ENCODE assay signal across 15 cellular contexts in the genomic region with DNA sequence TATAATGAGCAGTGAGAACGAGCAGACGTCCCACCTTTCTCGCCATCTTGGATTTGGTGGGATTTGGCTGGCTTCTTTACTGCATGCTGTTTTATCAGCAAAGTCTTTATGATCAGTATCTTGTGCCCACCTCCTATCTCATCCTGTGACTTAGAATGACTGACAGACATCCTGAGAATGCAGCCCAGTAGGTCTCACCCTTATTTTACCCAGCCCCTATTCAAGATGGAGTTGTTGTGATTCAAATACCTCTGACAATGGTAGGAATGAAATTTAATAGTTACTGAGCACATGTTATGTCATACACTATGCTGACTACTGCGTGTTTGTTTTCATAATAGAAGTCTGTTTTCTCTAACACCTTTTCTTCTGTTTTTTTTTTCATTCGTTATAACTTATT. TPM values are rescaled to one million over a fixed set of nuclear protein-coding genes. Genes with fewer than 3 reads are reported as not detected.
DNase-seq lines count a peak whose midpoint lies in the region; ATAC-seq, FAIRE-seq and TF ChIP-seq lines count a peak whose summit lies in the region.
"Had no signal": no experiment of that assay in that cellular context is flagged by ENCODE, and none has a peak within 500 bp of the region (broad histone marks: within the 10 kb centered on the region; RNA-seq: fewer than 3 reads in every experiment).

No MANE protein-coding gene starts in this region.

- no peak for ATAC-seq in CD4-positive, CD25-positive, alpha-beta regulatory T cell (ENCODE audit: low read depth in 2 of 2)
- ATAC-seq in activated T-helper 17 cell treated with anti-CD3 and anti-CD28 coated beads, Interleukin-2, amount 50 U/mL, for 72 hours (replicated peaks) = no peak
- ATAC-seq in natural killer cell = no peak
- no peak for ATAC-seq in left colon
- no peak for ATAC-seq in GM21390 (IDR thresholded peaks at IDR 0.05; ENCODE audit: unreplicated experiment)
- ATAC-seq: heart left ventricle had no signal

- no peak overlapping the region for H2BK20ac ChIP-seq in H9 (ENCODE audit: low read depth, low read length, poor library complexity, severe bottlenecking)

- H3K79me2 ChIP-seq in H9 (ENCODE audit: insufficient read depth, low read length) = peaks cover 5% of the 10 kb centered on the region; the same call in 1 of the 2 replicates

- no peak overlapping the region for H2BK15ac ChIP-seq in H9 (ENCODE audit: low read depth, low read length)

- H2BK12ac ChIP-seq in H9 (ENCODE audit: insufficient read length, low read depth, low read length) = no peak overlapping the region

- no peaks in the 10 kb centered on the region for H3K36me3 ChIP-seq in CD4-positive, CD25-positive, alpha-beta regulatory T cell (ENCODE audit: control insufficient read depth, insufficient read depth, low read length)

- no peaks in the 10 kb centered on the region for H4K20me1 ChIP-seq in H9 (ENCODE audit: control insufficient read depth, insufficient read depth, insufficient read length)

- H3K27ac Mint-ChIP-seq in CD4-positive, CD25-positive, alpha-beta regulatory T cell = peak overlapping the region in 1 of 3 donors; percentile 99
- peak overlapping the region in 2 of 3 experiments; percentile 63 to 65; a peak in 4 of 7 replicates for H3K27ac Mint-ChIP-seq in H9
- no peak overlapping the region for H3K27ac Mint-ChIP-seq in activated T-helper 17 cell treated with anti-CD3 and anti-CD28 coated beads, Interleukin-2, amount 50 U/mL, for 72 hours
- H3K27ac Mint-ChIP-seq in natural killer cell = peak overlapping the region in 1 of 2 donors; percentile 55

- H3K23me2 ChIP-seq in H9 (ENCODE audit: insufficient read length, low read depth, low read length, poor library complexity, severe bottlenecking) = no peaks in the 10 kb centered on the region

- H4K5ac ChIP-seq in H9 (ENCODE audit: insufficient read length, low read depth, low read length) = no peak overlapping the region

- no peaks in the 10 kb centered on the region for H3K9me3 Mint-ChIP-seq in CD4-positive, CD25-positive, alpha-beta regulatory T cell
- H3K9me3 Mint-ChIP-seq in H9 (no peaks in the 10 kb centered on the region), natural killer cell (no peaks in the 10 kb centered on the region)
- H3K9me3 Mint-ChIP-seq in activated T-helper 17 cell treated with anti-CD3 and anti-CD28 coated beads, Interleukin-2, amount 50 U/mL, for 72 hours = no peaks in the 10 kb centered on the region

- WGBS in H9 (ENCODE audit: extremely low coverage, insufficient read length, low lambda C conversion rate) = no CpG with 5 or more reads among the region's 5 CpGs

- H3K4ac ChIP-seq in H9 (ENCODE audit: low read depth, low read length) = no peak overlapping the region

- no peak overlapping the region for H2BK5ac ChIP-seq in H9 (ENCODE audit: insufficient read length, low read length)

- FAIRE-seq in GM12891 (lab: Jason Lieb, UNC) = no peak

- peaks cover 7% of the 10 kb centered on the region for H3K36me3 Mint-ChIP-seq in CD4-positive, CD25-positive, alpha-beta regulatory T cell
- H3K36me3 Mint-ChIP-seq in H9 (ENCODE audit: insufficient read depth in 1 of 3, low read depth in 3 of 3) = no peaks in the 10 kb centered on the region
- H3K36me3 Mint-ChIP-seq in activated T-helper 17 cell treated with anti-CD3 and anti-CD28 coated beads, Interleukin-2, amount 50 U/mL, for 72 hours (ENCODE audit: low read depth) = peaks cover 23% of the 10 kb centered on the region
- H3K36me3 Mint-ChIP-seq in natural killer cell = no peaks in the 10 kb centered on the region

- H3K79me1 ChIP-seq in H9 (ENCODE audit: insufficient read depth, low read depth, low read length, poor library complexity, severe bottlenecking) = no peaks in the 10 kb centered on the region

- no peak overlapping the region for H3K9ac ChIP-seq in H9 (ENCODE audit: extremely low read depth, insufficient read length, low read length)

- no peak overlapping the region for H3K56ac ChIP-seq in H9 (ENCODE audit: insufficient read length, low read depth, low read length)

- TF ChIP-seq POLR2A in GM12891 (IDR thresholded peaks at IDR 0.05; ENCODE audit: low read depth, low read length) = no peak

- no peak overlapping the region for H2AK5ac ChIP-seq in H9 (ENCODE audit: insufficient read length, low read length)

- H3K27ac ChIP-seq in CD4-positive, CD25-positive, alpha-beta regulatory T cell (ENCODE audit: insufficient read depth, low read length, poor library complexity, severe bottlenecking) = no peak overlapping the region
- no peak overlapping the region for H3K27ac ChIP-seq in H9 (ENCODE audit: insufficient read length, low read depth, low read length)
- H3K27ac ChIP-seq: heart left ventricle, HL-60 had no signal

- no peaks in the 10 kb centered on the region for H3K27me3 ChIP-seq in CD4-positive, CD25-positive, alpha-beta regulatory T cell (ENCODE audit: control insufficient read depth, insufficient read depth, low read length)
- H3K27me3 ChIP-seq in H9 (ENCODE audit: insufficient read depth, low read length) = no peaks in the 10 kb centered on the region
- H3K27me3 ChIP-seq: heart left ventricle, MG63 had no signal

- no peak for DNase-seq in CD4-positive, CD25-positive, alpha-beta regulatory T cell
- DNase-seq in H9 (no peak), natural killer cell (no peak), GM12891 (ENCODE audit: insufficient read length, low spot score) (no peak), islet precursor cell (no peak), left colon (no peak)
- DNase-seq: H7; heart left ventricle; MG63; NCI-H2029; NCI-H82; stimulated activated naive CD4-positive, alpha-beta T cell had no signal

- H3K4me1 ChIP-seq in CD4-positive, CD25-positive, alpha-beta regulatory T cell (ENCODE audit: control insufficient read depth, insufficient read depth, low read length, poor library complexity, severe bottlenecking) = peaks cover 31% of the 10 kb centered on the region
- peaks cover 5% of the 10 kb centered on the region; the same call in 1 of the 2 replicates for H3K4me1 ChIP-seq in H9 (ENCODE audit: insufficient read depth, low read length)

- H3K4me2 ChIP-seq in H9 (ENCODE audit: insufficient read depth, insufficient read length, low read length) = peak overlapping the region; percentile 11

- peak overlapping the region; percentile 7 for H3K4me3 ChIP-seq in CD4-positive, CD25-positive, alpha-beta regulatory T cell (ENCODE audit: low read depth, low read length)
- H3K4me3 ChIP-seq: MG63 had no signal

- peak overlapping the region; percentile 15 to 92 (median 68) for H3K4me3 Mint-ChIP-seq in CD4-positive, CD25-positive, alpha-beta regulatory T cell
- peak overlapping the region; percentile 88 to 97 for H3K4me3 Mint-ChIP-seq in H9
- peak overlapping the region; percentile 89 for H3K4me3 Mint-ChIP-seq in activated T-helper 17 cell treated with anti-CD3 and anti-CD28 coated beads, Interleukin-2, amount 50 U/mL, for 72 hours
- H3K4me3 Mint-ChIP-seq in natural killer cell = peak overlapping the region; percentile 45

- no peak overlapping the region for H3K23ac ChIP-seq in H9 (ENCODE audit: insufficient read length, low read depth, low read length)

- H3K9me3 ChIP-seq in CD4-positive, CD25-positive, alpha-beta regulatory T cell (ENCODE audit: control insufficient read depth in 2 of 2, low read length in 2 of 2) = no peaks in the 10 kb centered on the region
- H3K9me3 ChIP-seq in H9 (ENCODE audit: control insufficient read depth, low read depth, low read length) = no peaks in the 10 kb centered on the region
- H3K9me3 ChIP-seq: heart left ventricle, MG63 had no signal

- H3K4me1 Mint-ChIP-seq in CD4-positive, CD25-positive, alpha-beta regulatory T cell = peaks cover 29 to 61% (median 41%) of the 10 kb centered on the region in 4 donors
- peaks cover 36 to 37% of the 10 kb centered on the region in 2 experiments for H3K4me1 Mint-ChIP-seq in H9
- peaks cover 14% of the 10 kb centered on the region for H3K4me1 Mint-ChIP-seq in activated T-helper 17 cell treated with anti-CD3 and anti-CD28 coated beads, Interleukin-2, amount 50 U/mL, for 72 hours
- peaks cover 25 to 36% of the 10 kb centered on the region in 2 donors for H3K4me1 Mint-ChIP-seq in natural killer cell

- H3K18ac ChIP-seq in H9 (ENCODE audit: insufficient read length, low read depth, low read length) = no peak overlapping the region

- no peak overlapping the region for H4K8ac ChIP-seq in H9 (replicated peaks; ENCODE audit: insufficient read length, low read depth, low read length)

- TF ChIP-seq CTCF in H9 (conservative IDR thresholded peaks at IDR 0.05) = no peak
- TF ChIP-seq CTCF in natural killer cell (IDR thresholded peaks at IDR 0.05) = no peak

- intact Hi-C loops in natural killer cell (cut with micrococcal nuclease) = loop anchor here (5.0 kb wide), 1 partner anchor 1383 kb away; a partner anchor contains a TSS
- intact Hi-C loops in left colon (cut with DNase I, micrococcal nuclease) = no loop called here

- no peak overlapping the region for H4K91ac ChIP-seq in H9 (ENCODE audit: insufficient read length, low read depth, low read length)

- H2AFZ ChIP-seq in H9 (ENCODE audit: low read length) = no peak overlapping the region

- H3T11ph ChIP-seq in H9 (ENCODE audit: low read length) = no peak overlapping the region

- H2BK120ac ChIP-seq in H9 (ENCODE audit: low read depth, low read length, poor library complexity, severe bottlenecking) = no peak overlapping the region

- no peaks in the 10 kb centered on the region for H3K27me3 Mint-ChIP-seq in CD4-positive, CD25-positive, alpha-beta regulatory T cell
- H3K27me3 Mint-ChIP-seq in H9 (ENCODE audit: low read depth) (no peaks in the 10 kb centered on the region), natural killer cell (ENCODE audit: low read depth in 2 of 2) (no peaks in the 10 kb centered on the region)
- no peaks in the 10 kb centered on the region for H3K27me3 Mint-ChIP-seq in activated T-helper 17 cell treated with anti-CD3 and anti-CD28 coated beads, Interleukin-2, amount 50 U/mL, for 72 hours

- no peak overlapping the region for H3K14ac ChIP-seq in H9 (ENCODE audit: insufficient read depth, low read length)

TF ChIP-seq in GM12891, 5 proteins besides CTCF, POLR2A, EP300 and RAD21 (continues in another document):
- TF ChIP-seq POLR2AphosphoS5 (IDR thresholded peaks at IDR 0.05; ENCODE audit: low read depth, low read length) = no peak
- no peak for TF ChIP-seq TAF1 (IDR thresholded peaks at IDR 0.05; ENCODE audit: low read depth, low read length)
- TF ChIP-seq POU2F2 (IDR thresholded peaks at IDR 0.05; ENCODE audit: low read depth, low read length) = no peak

RNA-seq across cellular contexts. Expression of a gene that starts 1.9 kb away (rescaled TPM):
- total RNA-seq in CD4-positive, CD25-positive, alpha-beta regulatory T cell = 9.2 TPM
- 1 to 10 TPM; 1.4 to 4.0 (median 3.2) TPM for polyA plus RNA-seq in CD4-positive, CD25-positive, alpha-beta regulatory T cell
- total RNA-seq in H9 (2021) (37.7 and 40.1 TPM in 2 replicates), natural killer cell (1 to 10 TPM; 5.0 to 6.2 (median 5.3) TPM), left colon (10 to 100 TPM; 13.0 to 15.2 TPM)
- total RNA-seq in activated T-helper 17 cell treated with anti-CD3 and anti-CD28 coated beads, Interleukin-2, amount 50 U/mL, for 72 hours = 1 to 10 TPM; 6.9 TPM
- polyA plus RNA-seq in GM12891 (2012; ENCODE audit: low read depth, missing spikeins) = 0.74 TPM

RNA-seq across cellular contexts. Expression of a gene that starts 2.1 kb away (rescaled TPM):
- 16.7 TPM for total RNA-seq in CD4-positive, CD25-positive, alpha-beta regulatory T cell
- 1 to 10 TPM; 2.1 to 6.7 (median 4.1) TPM for polyA plus RNA-seq in CD4-positive, CD25-positive, alpha-beta regulatory T cell
- total RNA-seq in H9 (2021) (10.0 and 12.8 TPM in 2 replicates), natural killer cell (10 to 100 TPM; 14.3 to 23.6 (median 18.7) TPM), left colon (1 to 10 TPM; 8.5 to 9.7 TPM)
- 10 to 100 TPM; 10.7 to 11.7 TPM for total RNA-seq in activated T-helper 17 cell treated with anti-CD3 and anti-CD28 coated beads, Interleukin-2, amount 50 U/mL, for 72 hours
- 5.4 TPM for polyA plus RNA-seq in GM12891 (2012; ENCODE audit: low read depth, missing spikeins)
